1 cellular context compared by ENCODE assay signal in genomic region chr3:129936757-129937156, GRCh38.
TF ChIP-seq lines count a peak whose summit lies in the region.

No MANE protein-coding gene starts in this region.

TF ChIP-seq in HepG2, 621 proteins besides CTCF, POLR2A, EP300 and RAD21 (continued from another document and continues in another):
- TF ChIP-seq KIAA2018 (CRISPR knock-in tag; IDR thresholded peaks at IDR 0.05; ENCODE audit: borderline replicate concordance) (no peak), CREB1 (IDR thresholded peaks at IDR 0.05) (no peak), CREB1 (CRISPR knock-in tag; IDR thresholded peaks at IDR 0.05) (0 out of 2 replicates have a peak, but pooled peaks have one; percentile 15), USF2 (IDR thresholded peaks at IDR 0.05; ENCODE audit: low read depth, low read length) (peak; percentile 69), USF2 (CRISPR knock-in tag; IDR thresholded peaks at IDR 0.05; ENCODE audit: borderline replicate concordance) (peak; percentile 81; the same call in 1 of the 2 replicates), ZBTB3 (CRISPR knock-in tag; IDR thresholded peaks at IDR 0.05; ENCODE audit: borderline replicate concordance, low read depth) (no peak), ZNF160 (CRISPR knock-in tag; IDR thresholded peaks at IDR 0.05) (no peak), ZSCAN29 (CRISPR knock-in tag; conservative IDR thresholded peaks at IDR 0.05) (no peak), IRF2 (CRISPR knock-in tag; IDR thresholded peaks at IDR 0.05) (peak; percentile 63), PHF8 (CRISPR knock-in tag; IDR thresholded peaks at IDR 0.05) (peak; percentile 38; the same call in 1 of the 2 replicates), NR2F1 (CRISPR knock-in tag; IDR thresholded peaks at IDR 0.05) (no peak), ZNF256 (CRISPR knock-in tag; conservative IDR thresholded peaks at IDR 0.05) (no peak), SETDB1 (CRISPR knock-in tag; IDR thresholded peaks at IDR 0.05; ENCODE audit: borderline replicate concordance) (no peak), ZNF557 (CRISPR knock-in tag; IDR thresholded peaks at IDR 0.05) (no peak), ZNF607 (CRISPR knock-in tag; IDR thresholded peaks at IDR 0.05; ENCODE audit: borderline replicate concordance) (0 out of 2 replicates have a peak, but pooled peaks have one; percentile 5), ZNF570 (CRISPR knock-in tag; IDR thresholded peaks at IDR 0.05; ENCODE audit: borderline replicate concordance) (no peak), CSRNP1 (CRISPR knock-in tag; IDR thresholded peaks at IDR 0.05) (no peak), MXD3 (CRISPR knock-in tag; IDR thresholded peaks at IDR 0.05) (no peak), POGK (CRISPR knock-in tag; conservative IDR thresholded peaks at IDR 0.05) (no peak), ZFP37 (CRISPR knock-in tag; IDR thresholded peaks at IDR 0.05; ENCODE audit: borderline replicate concordance) (no peak), TP53 (CRISPR knock-in tag; conservative IDR thresholded peaks at IDR 0.05) (no peak), ZBTB26 (CRISPR knock-in tag; IDR thresholded peaks at IDR 0.05; ENCODE audit: borderline replicate concordance) (0 out of 2 replicates have a peak, but pooled peaks have one; percentile 41), HMGXB3 (CRISPR knock-in tag; IDR thresholded peaks at IDR 0.05; ENCODE audit: borderline replicate concordance) (0 out of 2 replicates have a peak, but pooled peaks have one; percentile 26), TERF1 (CRISPR knock-in tag; IDR thresholded peaks at IDR 0.05) (no peak), MIXL1 (CRISPR knock-in tag; IDR thresholded peaks at IDR 0.05) (no peak), FOXK2 (IDR thresholded peaks at IDR 0.05) (no peak), SKIL (CRISPR knock-in tag; IDR thresholded peaks at IDR 0.05; ENCODE audit: borderline replicate concordance) (no peak), KMT2B (CRISPR knock-in tag; IDR thresholded peaks at IDR 0.05) (peak; percentile 80), FOXC1 (CRISPR knock-in tag; IDR thresholded peaks at IDR 0.05; ENCODE audit: borderline replicate concordance) (no peak), ZNF660 (CRISPR knock-in tag; IDR thresholded peaks at IDR 0.05; ENCODE audit: borderline replicate concordance, low read depth) (no peak), NCOA2 (CRISPR knock-in tag; IDR thresholded peaks at IDR 0.05) (peak; percentile 28; the same call in 1 of the 2 replicates), ZBTB21 (CRISPR knock-in tag; IDR thresholded peaks at IDR 0.05) (no peak), ATAD3A (CRISPR knock-in tag; IDR thresholded peaks at IDR 0.05) (no peak), RFX5 (IDR thresholded peaks at IDR 0.05; ENCODE audit: low read depth, low read length) (0 out of 2 replicates have a peak, but pooled peaks have one; percentile 50), GFI1 (CRISPR knock-in tag; IDR thresholded peaks at IDR 0.05; ENCODE audit: borderline replicate concordance) (peak; percentile 28; the same call in 1 of the 2 replicates)
